ENCODE assay signal across 17 cellular contexts in the genomic region with DNA sequence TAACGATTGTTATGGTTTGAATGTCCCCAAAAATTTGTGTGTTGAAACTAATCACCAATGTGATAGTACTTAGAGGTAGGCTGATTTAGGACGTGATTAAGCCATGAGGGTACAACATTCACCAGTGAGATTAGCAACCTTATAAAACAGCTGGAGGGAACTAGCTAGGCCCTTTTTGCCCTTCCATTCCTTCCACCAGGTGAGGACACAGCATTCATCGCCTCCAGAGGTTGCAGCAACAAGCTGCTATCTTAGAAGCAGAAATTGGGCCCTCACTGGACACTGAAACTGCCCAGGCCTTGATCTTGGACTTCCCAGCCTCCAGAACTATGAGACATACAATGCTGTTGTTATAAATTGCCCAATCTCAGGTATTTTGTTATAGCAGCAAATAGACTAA.
DNase-seq lines count a peak whose midpoint lies in the region; ATAC-seq, FAIRE-seq and TF ChIP-seq lines count a peak whose summit lies in the region.
"Had no signal": no experiment of that assay in that cellular context is flagged by ENCODE, and none has a peak within 500 bp of the region (broad histone marks: within the 10 kb centered on the region; RNA-seq: fewer than 3 reads in every experiment).

No MANE protein-coding gene starts in this region.

- H3K27me3 ChIP-seq in HepG2 (ENCODE audit: control insufficient read depth in 1 of 2, insufficient read depth in 2 of 2, low read length in 2 of 2), result no peaks in the 10 kb centered on the region
- no peaks in the 10 kb centered on the region for H3K27me3 ChIP-seq in right lobe of liver
- H3K27me3 ChIP-seq in mesendoderm (ENCODE audit: insufficient read depth, low read length, poor library complexity), result no peaks in the 10 kb centered on the region
- H3K27me3 ChIP-seq in heart left ventricle, result no peaks in the 10 kb centered on the region

- POLR2A ChIA-PET in HepG2 (lab: Yijun Ruan, JAX), result no interaction called here
- POLR2A ChIA-PET in WTC11 (lab: Charles Lee), result no interaction called here

- TF ChIP-seq POLR2A in HepG2 (IDR thresholded peaks at IDR 0.05; ENCODE audit: insufficient read depth in 1 of 2, low read depth in 2 of 2, low read length in 2 of 2) (no peak), right lobe of liver (IDR thresholded peaks at IDR 0.05) (no peak), heart left ventricle (IDR thresholded peaks at IDR 0.05) (no peak)

- no peak overlapping the region for H2AFZ ChIP-seq in HepG2 (ENCODE audit: low read length)

- no peak overlapping the region for H4K8ac ChIP-seq in mesendoderm (ENCODE audit: low read depth, low read length)

- H3K36me3 Mint-ChIP-seq in WTC11, result peaks cover 12% of the 10 kb centered on the region

- H3K27me3 Mint-ChIP-seq in WTC11 (ENCODE audit: low read depth), result no peaks in the 10 kb centered on the region
- H3K27me3 Mint-ChIP-seq: CD4-positive, alpha-beta T cell had no signal

- H2BK15ac ChIP-seq in mesendoderm (replicated peaks; ENCODE audit: low read depth), result no peak overlapping the region

- H2BK5ac ChIP-seq in mesendoderm (ENCODE audit: low read length), result no peak overlapping the region

- H3K9me3 Mint-ChIP-seq in WTC11, result peaks cover 18% of the 10 kb centered on the region
- H3K9me3 Mint-ChIP-seq: CD4-positive, alpha-beta T cell had no signal

- no peak overlapping the region for H3K27ac ChIP-seq in HepG2 (ENCODE audit: extremely low read length, insufficient read depth, low read length)
- H3K27ac ChIP-seq in right lobe of liver, result no peak overlapping the region
- no peak overlapping the region for H3K27ac ChIP-seq in mesendoderm (ENCODE audit: low read depth, low read length)
- no peak overlapping the region for H3K27ac ChIP-seq in heart left ventricle
- H3K27ac ChIP-seq: 22Rv1, A549 had no signal

- no peak for FAIRE-seq in HepG2 (lab: Jason Lieb, UNC)
- FAIRE-seq: A549 had no signal

- H3K4me3 Mint-ChIP-seq in WTC11, result no peak overlapping the region
- H3K4me3 Mint-ChIP-seq: CD4-positive, alpha-beta T cell; H9 had no signal

- H3K36me3 ChIP-seq in HepG2 (replicated peaks in 1 of 2; ENCODE audit: control insufficient read depth in 1 of 2, insufficient read depth in 2 of 2, low read length in 2 of 2), result no peaks in the 10 kb centered on the region
- no peaks in the 10 kb centered on the region for H3K36me3 ChIP-seq in right lobe of liver
- no peaks in the 10 kb centered on the region for H3K36me3 ChIP-seq in mesendoderm (ENCODE audit: control insufficient read depth, insufficient read depth, low read length)
- no peaks in the 10 kb centered on the region for H3K36me3 ChIP-seq in heart left ventricle

- H3K4me1 ChIP-seq in HepG2 (ENCODE audit: insufficient read depth, low read length) (no peaks in the 10 kb centered on the region), right lobe of liver (no peaks in the 10 kb centered on the region), mesendoderm (ENCODE audit: control insufficient read depth, low read depth, low read length) (no peaks in the 10 kb centered on the region), heart left ventricle (peaks cover 0 to 13% (median 0%) of the 10 kb centered on the region in 12 donors)
- H3K4me1 ChIP-seq: A549, Caco-2 had no signal

- no peak overlapping the region for H3K56ac ChIP-seq in mesendoderm (ENCODE audit: low read length)

- no peak overlapping the region for H3K18ac ChIP-seq in mesendoderm (ENCODE audit: low read length)

- no peak overlapping the region for H3K4ac ChIP-seq in mesendoderm (ENCODE audit: low read depth, low read length)

- no peak overlapping the region for H3K4me2 ChIP-seq in HepG2 (ENCODE audit: low read depth, low read length)
- H3K4me2 ChIP-seq in mesendoderm (ENCODE audit: low read length), result no peak overlapping the region
- H3K4me2 ChIP-seq: A549 had no signal

- H2BK120ac ChIP-seq in mesendoderm (ENCODE audit: low read depth, low read length), result no peak overlapping the region

- no peak overlapping the region for H4K5ac ChIP-seq in mesendoderm (ENCODE audit: low read length)

- no peaks in the 10 kb centered on the region for H3K79me1 ChIP-seq in mesendoderm (ENCODE audit: low read length)

- CTCF ChIA-PET in HepG2 (lab: Yijun Ruan, JAX; ENCODE audit: low intra/inter-chr PET ratio, low total read pairs), result no interaction called here
- CTCF ChIA-PET in WTC11 (lab: Charles Lee), result interaction anchor here (1.0 to 1.7 kb wide), 2 partner anchors 21 to 694 kb away, joined by 3 read pairs; no protein-coding TSS in a partner anchor

- H3K23ac ChIP-seq in mesendoderm (ENCODE audit: low read length), result no peak overlapping the region

- H3K4me1 Mint-ChIP-seq in WTC11, result no peaks in the 10 kb centered on the region
- H3K4me1 Mint-ChIP-seq: H9 had no signal

- H3K79me2 ChIP-seq in HepG2 (ENCODE audit: insufficient read depth, low read length), result no peaks in the 10 kb centered on the region
- no peaks in the 10 kb centered on the region for H3K79me2 ChIP-seq in mesendoderm (ENCODE audit: control insufficient read depth, insufficient read depth, low read length)

- ATAC-seq in HepG2, result no peak
- ATAC-seq in right lobe of liver, result no peak
- ATAC-seq in WTC11, result peak; percentile 28; the same call in 1 of the 2 replicates
- ATAC-seq in heart left ventricle, result no peak
- ATAC-seq: A549 had no signal

- no peak for DNase-seq in HepG2 (ENCODE audit: low spot score)
- DNase-seq in right lobe of liver, result no peak
- no peak for DNase-seq in WTC11 (ENCODE audit: low spot score)
- DNase-seq in mesendoderm, result peak; percentile 27
- DNase-seq in heart left ventricle, result no peak
- DNase-seq in activated naive CD4-positive, alpha-beta T cell treated with anti-CD3 and anti-CD28 coated beads, Interleukin-2, amount 50 U/mL, for 16 hours, result no peak
- no peak for DNase-seq in NCI-H510A (lab: John Stamatoyannopoulos, UW)
- DNase-seq: C1 segment of cervical spinal cord; Caco-2; CD4-positive, alpha-beta T cell; DMS153; DMS79; GDM1; GOT3; H9 had no signal

- BruUV-seq in HepG2 (replicated peaks; lab: Mats Ljungman, UMichigan), result no TSS peak

- H3K9ac ChIP-seq in HepG2 (ENCODE audit: insufficient read depth, low read depth, low read length) (no peak overlapping the region), mesendoderm (ENCODE audit: low read length) (no peak overlapping the region)

- in situ Hi-C loops in HepG2 (cut with HindIII; ENCODE audit: extremely low pct_ligation_motif_present, low pct_unique_long_range_greater_than_20kb), result no loop called here

- intact Hi-C loops in HepG2 (cut with micrococcal nuclease; ENCODE audit: unreplicated experiment), result no loop called here
- intact Hi-C loops in right lobe of liver (cut with DNase I), result no loop called here
- intact Hi-C loops in heart left ventricle (cut with DNase I), result no loop called here

- H4K20me1 ChIP-seq in HepG2 (ENCODE audit: insufficient read depth, low read length), result no peaks in the 10 kb centered on the region

- H3K27ac Mint-ChIP-seq in WTC11, result no peak overlapping the region
- H3K27ac Mint-ChIP-seq: CD4-positive, alpha-beta T cell; H9 had no signal

- H3K9me3 ChIP-seq in HepG2 (ENCODE audit: low read length), result no peaks in the 10 kb centered on the region
- no peaks in the 10 kb centered on the region for H3K9me3 ChIP-seq in right lobe of liver
- H3K9me3 ChIP-seq in heart left ventricle, result peaks cover 0 to 1% (median 0%) of the 10 kb centered on the region in 12 donors
- H3K9me3 ChIP-seq: A549, Caco-2 had no signal

- TF ChIP-seq RAD21 in HepG2 (CRISPR knock-in tag; IDR thresholded peaks at IDR 0.05), result no peak

- TF ChIP-seq EP300 in HepG2 (IDR thresholded peaks at IDR 0.05; ENCODE audit: low read depth in 2 of 2, low read length in 2 of 2) (no peak), HepG2 (CRISPR knock-in tag; IDR thresholded peaks at IDR 0.05; ENCODE audit: borderline replicate concordance) (no peak)

- no peak for TF ChIP-seq CTCF in HepG2 (CRISPR knock-in tag; IDR thresholded peaks at IDR 0.05)
- no peak for TF ChIP-seq CTCF in right lobe of liver (IDR thresholded peaks at IDR 0.05)
- no peak for TF ChIP-seq CTCF in WTC11 (IDR thresholded peaks at IDR 0.05)
- TF ChIP-seq CTCF in heart left ventricle (IDR thresholded peaks at IDR 0.05), result no peak

- no peak overlapping the region for H3K4me3 ChIP-seq in HepG2 (replicated peaks in 1 of 3; ENCODE audit: insufficient read depth in 1 of 3, low read depth in 2 of 3, low read length in 3 of 3)
- H3K4me3 ChIP-seq in right lobe of liver, result no peak overlapping the region
- no peak overlapping the region for H3K4me3 ChIP-seq in mesendoderm (ENCODE audit: low read length)
- H3K4me3 ChIP-seq in heart left ventricle, result no peak overlapping the region
- H3K4me3 ChIP-seq: A549 had no signal

- WGBS in HepG2 (ENCODE audit: low lambda C conversion rate), result 0% methylated on average over 3 of the region's 3 CpGs
- WGBS in right lobe of liver (ENCODE audit: insufficient coverage, low coverage, low lambda C conversion rate, missing lambda C conversion rate), result 83% methylated on average over 2 of the region's 3 CpGs
- WGBS in mesendoderm (ENCODE audit: extremely low coverage, insufficient coverage, low lambda C conversion rate), result no CpG with 5 or more reads among the region's 3 CpGs
- 62 to 65% (median 65%) methylated on average over 3 of the region's 3 CpGs for WGBS in heart left ventricle, 4 donors

- no peak overlapping the region for H2AK5ac ChIP-seq in mesendoderm (ENCODE audit: low read length)

TF ChIP-seq in HepG2, 621 proteins besides CTCF, POLR2A, EP300 and RAD21:
- peak; percentile 49; the same call in 1 of the 2 replicates for TF ChIP-seq ZNF564 (CRISPR knock-in tag; IDR thresholded peaks at IDR 0.05)
- peak; percentile 33; the same call in 1 of the 2 replicates for TF ChIP-seq ZNF12 (CRISPR knock-in tag; IDR thresholded peaks at IDR 0.05)
- TF ChIP-seq ZIK1 (CRISPR knock-in tag; IDR thresholded peaks at IDR 0.05; ENCODE audit: borderline replicate concordance, low read depth), result no peak

TF ChIP-seq in WTC11, 78 proteins besides CTCF, POLR2A, EP300 and RAD21 (continues in another document):
- TF ChIP-seq, protein P1, sequence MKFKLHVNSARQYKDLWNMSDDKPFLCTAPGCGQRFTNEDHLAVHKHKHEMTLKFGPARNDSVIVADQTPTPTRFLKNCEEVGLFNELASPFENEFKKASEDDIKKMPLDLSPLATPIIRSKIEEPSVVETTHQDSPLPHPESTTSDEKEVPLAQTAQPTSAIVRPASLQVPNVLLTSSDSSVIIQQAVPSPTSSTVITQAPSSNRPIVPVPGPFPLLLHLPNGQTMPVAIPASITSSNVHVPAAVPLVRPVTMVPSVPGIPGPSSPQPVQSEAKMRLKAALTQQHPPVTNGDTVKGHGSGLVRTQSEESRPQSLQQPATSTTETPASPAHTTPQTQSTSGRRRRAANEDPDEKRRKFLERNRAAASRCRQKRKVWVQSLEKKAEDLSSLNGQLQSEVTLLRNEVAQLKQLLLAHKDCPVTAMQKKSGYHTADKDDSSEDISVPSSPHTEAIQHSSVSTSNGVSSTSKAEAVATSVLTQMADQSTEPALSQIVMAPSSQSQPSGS (CRISPR knock-in tag; IDR thresholded peaks at IDR 0.05; ENCODE audit: borderline replicate concordance, low read depth), result no peak
- TF ChIP-seq ZNF396 (CRISPR knock-in tag; IDR thresholded peaks at IDR 0.05; ENCODE audit: borderline replicate concordance), result no peak
- no peak for TF ChIP-seq GTF2I (CRISPR knock-in tag; conservative IDR thresholded peaks at IDR 0.05)
- TF ChIP-seq NFATC4 (CRISPR knock-in tag; IDR thresholded peaks at IDR 0.05), result no peak
